In genomic region chr9:13361076-13361475, GRCh38 we compare ENCODE assay signal across 19 cellular contexts.
A peak's percentile ranks its signal among the peaks of the same experiment; 100 is the strongest.
DNase-seq lines count a peak whose midpoint lies in the region; ATAC-seq, FAIRE-seq and TF ChIP-seq lines count a peak whose summit lies in the region.
"Had no signal": no experiment of that assay in that cellular context is flagged by ENCODE, and none has a peak within 500 bp of the region (broad histone marks: within the 10 kb centered on the region; RNA-seq: fewer than 3 reads in every experiment).

No MANE protein-coding gene starts in this region.

- no peak overlapping the region for H2AFZ ChIP-seq in astrocyte (ENCODE audit: low read depth, low read length)

- H3K9ac ChIP-seq in astrocyte (ENCODE audit: low read length) = no peak overlapping the region

- H3K36me3 ChIP-seq in astrocyte (ENCODE audit: insufficient read depth, low read length) = no peaks in the 10 kb centered on the region
- no peaks in the 10 kb centered on the region for H3K36me3 ChIP-seq in tibial artery
- H3K36me3 ChIP-seq: BE2C had no signal

- H3K4me3 Mint-ChIP-seq in astrocyte (ENCODE audit: unreplicated experiment) (no peak overlapping the region), nephron (no peak overlapping the region), type B pancreatic cell (no peak overlapping the region)
- H3K4me3 Mint-ChIP-seq: CD4-positive, alpha-beta memory T cell; H9 had no signal

- H3K36me3 Mint-ChIP-seq in astrocyte (ENCODE audit: low read depth, unreplicated experiment) (no peaks in the 10 kb centered on the region), nephron (ENCODE audit: low read depth) (no peaks in the 10 kb centered on the region), type B pancreatic cell (no peaks in the 10 kb centered on the region)
- H3K36me3 Mint-ChIP-seq: CD4-positive, alpha-beta memory T cell had no signal

- H3K4me1 Mint-ChIP-seq in astrocyte (ENCODE audit: low read depth, unreplicated experiment) (peaks cover 14% of the 10 kb centered on the region), nephron (peaks cover 39% of the 10 kb centered on the region), type B pancreatic cell (ENCODE audit: unreplicated experiment) (peaks cover 8% of the 10 kb centered on the region)
- H3K4me1 Mint-ChIP-seq: CD4-positive, alpha-beta memory T cell had no signal

- H3K4me3 ChIP-seq in AG10803 (ENCODE audit: low read length) (no peak overlapping the region), astrocyte (ENCODE audit: insufficient read depth, low read depth, low read length) (no peak overlapping the region), tibial artery (no peak overlapping the region)

- no peak overlapping the region for H3K27ac Mint-ChIP-seq in astrocyte (ENCODE audit: unreplicated experiment)
- H3K27ac Mint-ChIP-seq in nephron = peak overlapping the region in 2 of 3 experiments; percentile 35 to 66
- H3K27ac Mint-ChIP-seq in type B pancreatic cell = no peak overlapping the region
- H3K27ac Mint-ChIP-seq: CD4-positive, alpha-beta memory T cell; H9 had no signal

- DNase-seq in AG10803 (ENCODE audit: low read depth) = peak; percentile 63
- DNase-seq in astrocyte (ENCODE audit: low read depth) = peak; percentile 12
- DNase-seq in tibial artery = no peak
- DNase-seq in SW 1271 (lab: John Stamatoyannopoulos, UW) = no peak
- DNase-seq in type B pancreatic cell (ENCODE audit: extremely low spot score, unreplicated experiment) = no peak
- DNase-seq: ACHN; BE2C; CD4-positive, alpha-beta memory T cell; DMS79; EL; GOT3; H9 had no signal

- H3K4me1 ChIP-seq in astrocyte (ENCODE audit: insufficient read depth, low read length) (peaks cover 12% of the 10 kb centered on the region), tibial artery (peaks cover 0 to 21% (median 15%) of the 10 kb centered on the region in 4 donors)
- H3K4me1 ChIP-seq: BE2C had no signal

- TF ChIP-seq CTCF in AG10803 (conservative IDR thresholded peaks at IDR 0.05; ENCODE audit: low read length) = no peak
- no peak for TF ChIP-seq CTCF in astrocyte (IDR thresholded peaks at IDR 0.05; ENCODE audit: insufficient read depth, low read depth, low read length)
- TF ChIP-seq CTCF in nephron (IDR thresholded peaks at IDR 0.05; ENCODE audit: unreplicated experiment in 3 of 3) = no peak
- no peak for TF ChIP-seq CTCF in tibial artery (IDR thresholded peaks at IDR 0.05)
- no peak for TF ChIP-seq CTCF in type B pancreatic cell (conservative IDR thresholded peaks at IDR 0.05)

- H3K4me2 ChIP-seq in astrocyte (ENCODE audit: low read length) = no peak overlapping the region

- no peaks in the 10 kb centered on the region for H4K20me1 ChIP-seq in astrocyte (ENCODE audit: insufficient read depth, low read length)

- no peak overlapping the region for H3K27ac ChIP-seq in astrocyte (ENCODE audit: low read depth, low read length)
- H3K27ac ChIP-seq in tibial artery = peak overlapping the region; percentile 7 to 17
- H3K27ac ChIP-seq: C4-2B had no signal

- intact Hi-C loops in tibial artery (cut with DNase I; ENCODE audit: low total_unique reads) = no loop called here

- H3K79me2 ChIP-seq in astrocyte (ENCODE audit: insufficient read depth, low read length) = no peaks in the 10 kb centered on the region

- H3K27me3 Mint-ChIP-seq in astrocyte (ENCODE audit: low read depth, unreplicated experiment) (no peaks in the 10 kb centered on the region), nephron (ENCODE audit: low read depth) (peaks cover 3% of the 10 kb centered on the region), type B pancreatic cell (no peaks in the 10 kb centered on the region)
- H3K27me3 Mint-ChIP-seq: CD4-positive, alpha-beta memory T cell had no signal

- H3K9me3 Mint-ChIP-seq in astrocyte (ENCODE audit: unreplicated experiment) (no peaks in the 10 kb centered on the region), nephron (no peaks in the 10 kb centered on the region), type B pancreatic cell (no peaks in the 10 kb centered on the region)
- H3K9me3 Mint-ChIP-seq: H9 had no signal

- FAIRE-seq in astrocyte (lab: Jason Lieb, UNC) = no peak
- FAIRE-seq: G401.6, GM12892, HepG2, HTR-8/SVneo had no signal

- no peak for ATAC-seq in HG02610 (IDR thresholded peaks at IDR 0.05; ENCODE audit: unreplicated experiment)
- ATAC-seq: HepG2 had no signal

- H3K9me3 ChIP-seq in astrocyte (ENCODE audit: insufficient read depth, low read depth, low read length) (no peaks in the 10 kb centered on the region), tibial artery (no peaks in the 10 kb centered on the region)
- H3K9me3 ChIP-seq: BE2C had no signal

- H3K27me3 ChIP-seq in astrocyte (ENCODE audit: insufficient read depth, low read length) = no peaks in the 10 kb centered on the region
- no peaks in the 10 kb centered on the region for H3K27me3 ChIP-seq in tibial artery
- H3K27me3 ChIP-seq: BE2C had no signal

Comparison
In these comparisons a context has a peak if more than half of its experiments do, and no peak if none do; other contexts are left out.
1. DNase-seq: peak in AG10803 (single experiment) and astrocyte (single experiment); none in tibial artery (0 of 2), SW 1271 (0 of 2) and type B pancreatic cell (single experiment).
2. H3K27ac Mint-ChIP-seq: peak in nephron (2 of 3); none in astrocyte (single experiment) and type B pancreatic cell (single experiment).